16 cellular contexts compared by ENCODE assay signal in the genomic region with DNA sequence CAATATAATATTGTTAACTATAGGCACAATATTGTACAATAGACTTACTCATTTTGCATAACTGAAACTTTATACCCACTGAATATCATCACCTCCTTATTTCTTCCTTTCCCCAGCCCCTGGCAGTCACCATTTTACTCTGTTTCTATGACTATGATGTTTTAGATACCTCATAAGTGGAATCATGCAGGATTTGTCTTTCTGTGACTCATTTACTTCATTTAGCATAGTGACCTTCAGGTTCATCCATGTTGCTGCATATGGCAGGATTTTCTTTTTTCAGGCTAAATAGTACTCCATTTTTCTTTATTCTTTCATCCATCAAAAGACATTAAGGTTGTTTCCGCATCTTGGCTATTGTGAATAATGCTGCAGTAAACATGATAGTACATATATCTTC. TPM values are rescaled to one million over a fixed set of nuclear protein-coding genes. Genes with fewer than 3 reads are reported as not detected.
DNase-seq lines count a peak whose midpoint lies in the region; ATAC-seq and FAIRE-seq lines count a peak whose summit lies in the region.
"Had no signal": no experiment of that assay in that cellular context is flagged by ENCODE, and none has a peak within 500 bp of the region (broad histone marks: within the 10 kb centered on the region; RNA-seq: fewer than 3 reads in every experiment).

No MANE protein-coding gene starts in this region.

- H3K4me3 Mint-ChIP-seq in activated T-cell treated with anti-CD3 and anti-CD28 coated beads, Interleukin-2, amount 50 U/mL, for 72 hours, result no peak overlapping the region
- H3K4me3 Mint-ChIP-seq in activated T-helper 17 cell treated with anti-CD3 and anti-CD28 coated beads, Interleukin-2, amount 50 U/mL, for 72 hours, result peak overlapping the region; percentile 27
- H3K4me3 Mint-ChIP-seq: IgD-negative memory B cell had no signal

- no peaks in the 10 kb centered on the region for H3K27me3 Mint-ChIP-seq in activated T-cell treated with anti-CD3 and anti-CD28 coated beads, Interleukin-2, amount 50 U/mL, for 72 hours (ENCODE audit: low read depth)
- H3K27me3 Mint-ChIP-seq in activated T-helper 17 cell treated with anti-CD3 and anti-CD28 coated beads, Interleukin-2, amount 50 U/mL, for 72 hours, result no peaks in the 10 kb centered on the region
- H3K27me3 Mint-ChIP-seq: IgD-negative memory B cell had no signal

- no peak overlapping the region for H3K27ac Mint-ChIP-seq in activated T-cell treated with anti-CD3 and anti-CD28 coated beads, Interleukin-2, amount 50 U/mL, for 72 hours
- no peak overlapping the region for H3K27ac Mint-ChIP-seq in activated T-helper 17 cell treated with anti-CD3 and anti-CD28 coated beads, Interleukin-2, amount 50 U/mL, for 72 hours

- peak; percentile 56 to 68 for ATAC-seq in activated T-cell treated with anti-CD3 and anti-CD28 coated beads, Interleukin-2, amount 50 U/mL, for 72 hours (replicated peaks in 1 of 2)
- peak; percentile 91 for ATAC-seq in activated T-helper 17 cell treated with anti-CD3 and anti-CD28 coated beads, Interleukin-2, amount 50 U/mL, for 72 hours (replicated peaks)
- peak; percentile 71 for ATAC-seq in stimulated activated naive CD8-positive, alpha-beta T cell treated with anti-CD3 and anti-CD28 coated beads, Interleukin-15, Interleukin-2, amounts not matched to agents 100 U/mL and 50 U/mL, for 24 hours

- H3K36me3 Mint-ChIP-seq in activated T-cell treated with anti-CD3 and anti-CD28 coated beads, Interleukin-2, amount 50 U/mL, for 72 hours (ENCODE audit: insufficient read depth in 2 of 2), result peaks cover 8 to 10% of the 10 kb centered on the region in 2 donors
- peaks cover 30% of the 10 kb centered on the region for H3K36me3 Mint-ChIP-seq in activated T-helper 17 cell treated with anti-CD3 and anti-CD28 coated beads, Interleukin-2, amount 50 U/mL, for 72 hours (ENCODE audit: low read depth)

- H3K9me3 Mint-ChIP-seq in activated T-cell treated with anti-CD3 and anti-CD28 coated beads, Interleukin-2, amount 50 U/mL, for 72 hours, result peaks cover 4 to 7% of the 10 kb centered on the region in 2 donors
- no peaks in the 10 kb centered on the region for H3K9me3 Mint-ChIP-seq in activated T-helper 17 cell treated with anti-CD3 and anti-CD28 coated beads, Interleukin-2, amount 50 U/mL, for 72 hours
- H3K9me3 Mint-ChIP-seq: IgD-negative memory B cell had no signal

- DNase-seq in activated T-cell treated with anti-CD3 and anti-CD28 coated beads, Interleukin-2, amount 50 U/mL, for 72 hours, result no peak
- no peak for DNase-seq in activated T-cell treated with anti-CD3 and anti-CD28 coated beads for 4 hours
- no peak for DNase-seq in GM19239 (ENCODE audit: insufficient read length, low spot score)
- DNase-seq in stimulated activated naive CD8-positive, alpha-beta T cell treated with anti-CD3 and anti-CD28 coated beads, Interleukin-15, Interleukin-2, amounts not matched to agents 100 U/mL and 50 U/mL, for 24 hours, result no peak
- no peak for DNase-seq in stimulated activated CD4-positive, alpha-beta T cell treated with anti-CD3 and anti-CD28 coated beads, Interleukin-1b, Interleukin-23, amount 100 ng/mL, for 48 hours
- DNase-seq in activated CD8-positive, alpha-beta memory T cell treated with anti-CD3 and anti-CD28 coated beads, Interleukin-2, amount 50 U/mL, for 4 hours, result no peak
- DNase-seq: BE2C, COR-L47, DMS79, Karpas-422, NCI-H1694 treated with DMSO at 0.1 percent for 48 hours, NCI-H446, NCI-H526, Peyer's patch had no signal

- peaks cover 81% of the 10 kb centered on the region for H3K4me1 Mint-ChIP-seq in activated T-cell treated with anti-CD3 and anti-CD28 coated beads, Interleukin-2, amount 50 U/mL, for 72 hours (ENCODE audit: low read depth)
- H3K4me1 Mint-ChIP-seq in activated T-helper 17 cell treated with anti-CD3 and anti-CD28 coated beads, Interleukin-2, amount 50 U/mL, for 72 hours, result peaks cover 58% of the 10 kb centered on the region

- peak; percentile 4 for FAIRE-seq in GM19239 (lab: Jason Lieb, UNC)

RNA-seq across cellular contexts. Expression of gene USP15, which starts 18.9 kb away (rescaled TPM):
- total RNA-seq in activated T-cell treated with anti-CD3 and anti-CD28 coated beads, Interleukin-2, amount 50 U/mL, for 72 hours, result 10 to 100 TPM; 94.0 to 97.7 TPM
- 100 to 1,000 TPM in 1 of 2 donors, 10 to 100 TPM in 1; 83.4 to 113 TPM for total RNA-seq in activated T-helper 17 cell treated with anti-CD3 and anti-CD28 coated beads, Interleukin-2, amount 50 U/mL, for 72 hours
